ENCODE assay signal across 8 cellular contexts in genomic region chr2:241217320-241218031, GRCh38. TPM values are rescaled to one million over a fixed set of nuclear protein-coding genes. Genes with fewer than 3 reads are reported as not detected.
DNase-seq lines count a peak whose midpoint lies in the region; ATAC-seq and TF ChIP-seq lines count a peak whose summit lies in the region.

No MANE protein-coding gene starts in this region.

- H3K4me3 ChIP-seq in OCI-LY1 (ENCODE audit: low read depth, low read length, poor library complexity, severe bottlenecking) (peak overlapping the region; percentile 45), fibroblast of villous mesenchyme (ENCODE audit: low read depth, low read length) (peak overlapping the region; percentile 52), thymus (ENCODE audit: low read length) (peak overlapping the region; percentile 18)
- H3K4me3 ChIP-seq in naive thymus-derived CD4-positive, alpha-beta T cell (ENCODE audit: low read length) = peak overlapping the region; percentile 44

- TF ChIP-seq CTCF in OCI-LY1 (IDR thresholded peaks at IDR 0.05; ENCODE audit: low read length) (no peak), fibroblast of villous mesenchyme (IDR thresholded peaks at IDR 0.05; ENCODE audit: insufficient read depth, low read depth, low read length) (no peak)

- peaks cover 8% of the 10 kb centered on the region for H3K4me1 Mint-ChIP-seq in activated naive CD4-positive, alpha-beta T cell treated with anti-CD3 and anti-CD28 coated beads for 36 hours (ENCODE audit: low read depth)
- peaks cover 9 to 15% (median 11%) of the 10 kb centered on the region in 7 donors for H3K4me1 Mint-ChIP-seq in naive thymus-derived CD4-positive, alpha-beta T cell

- peak overlapping the region; percentile 23; the same call in 1 of the 2 replicates for H3K9ac ChIP-seq in OCI-LY1 (ENCODE audit: low read length)

- H3K27ac ChIP-seq in OCI-LY1 (ENCODE audit: low read depth, low read length, poor library complexity, severe bottlenecking) (no peak overlapping the region), thymus (ENCODE audit: low read depth) (peak overlapping the region; percentile 77)
- peak overlapping the region; percentile 17 for H3K27ac ChIP-seq in naive thymus-derived CD4-positive, alpha-beta T cell (ENCODE audit: low read depth, low read length)

- 4% methylated on average over 69 of the region's 77 CpGs for WGBS in thymus

- H3K27me3 Mint-ChIP-seq in activated naive CD4-positive, alpha-beta T cell treated with anti-CD3 and anti-CD28 coated beads for 36 hours (ENCODE audit: low read depth) = peaks cover 9% of the 10 kb centered on the region
- peaks cover 0 to 21% (median 0%) of the 10 kb centered on the region in 5 donors for H3K27me3 Mint-ChIP-seq in naive thymus-derived CD4-positive, alpha-beta T cell

- CTCF ChIA-PET in HEK293T (lab: Yijun Ruan, JAX) = no interaction called here
- CTCF ChIA-PET in activated naive CD4-positive, alpha-beta T cell treated with anti-CD3 and anti-CD28 coated beads for 36 hours (lab: Charles Lee) = interaction anchor here (0.6 kb wide), 1 partner anchor 1224 kb away, joined by 4 read pairs; no protein-coding TSS in a partner anchor
- CTCF ChIA-PET in naive thymus-derived CD4-positive, alpha-beta T cell (lab: Charles Lee) = no interaction called here

- intact Hi-C loops in activated naive CD4-positive, alpha-beta T cell treated with anti-CD3 and anti-CD28 coated beads for 36 hours (cut with micrococcal nuclease) = loop anchor here (1.0 to 10.0 kb wide), 3 partner anchors 139 to 663 kb away; no protein-coding TSS in a partner anchor
- intact Hi-C loops in naive thymus-derived CD4-positive, alpha-beta T cell (cut with micrococcal nuclease) = loop anchor here (5.0 kb wide), 5 partner anchors 65 to 655 kb away; partner anchors contain the start of genes PPP1R7 (in 2 of the 2), DUSP28 (in 1 of the 2) and RNPEPL1 (in 1 of the 2)

- peak overlapping the region; percentile 61 for H3K4me3 Mint-ChIP-seq in activated naive CD4-positive, alpha-beta T cell treated with anti-CD3 and anti-CD28 coated beads for 36 hours
- peak overlapping the region; percentile 62 to 89 (median 79) for H3K4me3 Mint-ChIP-seq in naive thymus-derived CD4-positive, alpha-beta T cell

- H3K79me2 ChIP-seq in OCI-LY1 (ENCODE audit: insufficient read depth, low read length) = no peaks in the 10 kb centered on the region

- H3K36me3 ChIP-seq in OCI-LY1 (ENCODE audit: insufficient read depth, low read length) (no peaks in the 10 kb centered on the region), thymus (ENCODE audit: control insufficient read depth, insufficient read depth) (no peaks in the 10 kb centered on the region)
- no peaks in the 10 kb centered on the region for H3K36me3 ChIP-seq in naive thymus-derived CD4-positive, alpha-beta T cell (ENCODE audit: control insufficient read depth in 2 of 3, insufficient read depth in 3 of 3, low read length in 3 of 3)

- peak overlapping the region; percentile 39 for H3K4me2 ChIP-seq in OCI-LY1 (ENCODE audit: low read length)

- no peaks in the 10 kb centered on the region for H4K20me1 ChIP-seq in OCI-LY1 (ENCODE audit: insufficient read depth, low read length)

- no peaks in the 10 kb centered on the region for H3K9me3 Mint-ChIP-seq in activated naive CD4-positive, alpha-beta T cell treated with anti-CD3 and anti-CD28 coated beads for 36 hours
- H3K9me3 Mint-ChIP-seq in naive thymus-derived CD4-positive, alpha-beta T cell = peaks cover 0 to 1% (median 0%) of the 10 kb centered on the region in 11 donors

- ATAC-seq in naive thymus-derived CD4-positive, alpha-beta T cell = peak; percentile 53
- ATAC-seq in HG03520 (IDR thresholded peaks at IDR 0.05; ENCODE audit: unreplicated experiment) = no peak

- peaks cover 3% of the 10 kb centered on the region; the same call in 1 of the 2 replicates for H3K27me3 ChIP-seq in OCI-LY1 (ENCODE audit: insufficient read depth, low read length)
- no peaks in the 10 kb centered on the region for H3K27me3 ChIP-seq in naive thymus-derived CD4-positive, alpha-beta T cell (ENCODE audit: control insufficient read depth in 2 of 2, insufficient read depth in 2 of 2, low read length in 2 of 2)
- H3K27me3 ChIP-seq in thymus (ENCODE audit: control insufficient read depth, insufficient read depth) = peaks cover 26% of the 10 kb centered on the region

- DNase-seq in ELR (ENCODE audit: low read depth) = peak; percentile 72
- DNase-seq in HEK293T (ENCODE audit: extremely low spot score) = peak; percentile 59
- DNase-seq in activated naive CD4-positive, alpha-beta T cell treated with anti-CD3 and anti-CD28 coated beads for 36 hours = peak; percentile 17
- DNase-seq in fibroblast of villous mesenchyme (ENCODE audit: low read depth) = peak; percentile 79
- peak in 7 of 9 donors; percentile 10 to 50 (median 36) for DNase-seq in naive thymus-derived CD4-positive, alpha-beta T cell

- peaks cover 17% of the 10 kb centered on the region for H3K4me1 ChIP-seq in OCI-LY1 (ENCODE audit: insufficient read depth, low read length, severe bottlenecking)
- H3K4me1 ChIP-seq in naive thymus-derived CD4-positive, alpha-beta T cell (ENCODE audit: control insufficient read depth in 2 of 2, insufficient read depth in 2 of 2, low read length in 2 of 2) = peaks cover 0 to 6% of the 10 kb centered on the region in 2 donors
- peaks cover 3% of the 10 kb centered on the region for H3K4me1 ChIP-seq in thymus (ENCODE audit: control insufficient read depth, insufficient read depth, low read length)

- 0 out of 2 replicates have a peak, but pooled peaks cover 4% of the 10 kb centered on the region for H3F3A ChIP-seq in OCI-LY1 (ENCODE audit: insufficient read depth, low read length)

- H3K9me3 ChIP-seq in OCI-LY1 (ENCODE audit: low read length) = 0 out of 2 replicates have a peak, but pooled peaks cover 3% of the 10 kb centered on the region
- no peaks in the 10 kb centered on the region for H3K9me3 ChIP-seq in naive thymus-derived CD4-positive, alpha-beta T cell (ENCODE audit: control insufficient read depth in 2 of 3, low read length in 3 of 3)
- H3K9me3 ChIP-seq in thymus (ENCODE audit: control insufficient read depth) = no peaks in the 10 kb centered on the region

- H2AFZ ChIP-seq in OCI-LY1 (ENCODE audit: low read length) = no peak overlapping the region

- no peak overlapping the region for H3K27ac Mint-ChIP-seq in activated naive CD4-positive, alpha-beta T cell treated with anti-CD3 and anti-CD28 coated beads for 36 hours
- peak overlapping the region in 6 of 9 donors; percentile 21 to 66 (median 33) for H3K27ac Mint-ChIP-seq in naive thymus-derived CD4-positive, alpha-beta T cell

- POLR2A ChIA-PET in HEK293T (lab: Yijun Ruan, JAX) = no interaction called here
- POLR2A ChIA-PET in naive thymus-derived CD4-positive, alpha-beta T cell (lab: Charles Lee) = no interaction called here

- no peaks in the 10 kb centered on the region for H3K9me2 ChIP-seq in OCI-LY1 (ENCODE audit: low read depth, low read length)

- H3K36me3 Mint-ChIP-seq in activated naive CD4-positive, alpha-beta T cell treated with anti-CD3 and anti-CD28 coated beads for 36 hours (ENCODE audit: low read depth) = no peaks in the 10 kb centered on the region
- H3K36me3 Mint-ChIP-seq in naive thymus-derived CD4-positive, alpha-beta T cell = peaks cover 0 to 3% (median 0%) of the 10 kb centered on the region in 5 donors

TF ChIP-seq in HEK293T, 16 proteins besides CTCF, POLR2A, EP300 and RAD21:
- no peak for TF ChIP-seq ZNF384 (IDR thresholded peaks at IDR 0.05)
- TF ChIP-seq L3MBTL2 (conservative IDR thresholded peaks at IDR 0.05) = peak; percentile 49; the same call in 1 of the 2 replicates

RNA-seq across cellular contexts. Expression of gene ANO7, which starts 29.0 kb away (rescaled TPM):
- under 1 TPM; 0.57 TPM for total RNA-seq in activated naive CD4-positive, alpha-beta T cell treated with anti-CD3 and anti-CD28 coated beads for 36 hours
- 0.43 and 0.64 TPM in 2 replicates for total RNA-seq in fibroblast of villous mesenchyme
- total RNA-seq in naive thymus-derived CD4-positive, alpha-beta T cell = under 1 TPM; 0.16 to 0.94 (median 0.27) TPM
- polyA plus RNA-seq in naive thymus-derived CD4-positive, alpha-beta T cell = under 1 TPM in 1 of 2 donors, not detected in 1; 0.32 TPM
- 0.41 TPM for polyA plus RNA-seq in thymus

Comparison
In these comparisons a context has a peak if more than half of its experiments do, and no peak if none do; other contexts are left out.
1. DNase-seq: peak in every context shown above with its lines; median percentile 79 in fibroblast of villous mesenchyme; 72 in ELR; 59 in HEK293T; 36 in naive thymus-derived CD4-positive, alpha-beta T cell; 17 in activated naive CD4-positive, alpha-beta T cell treated with anti-CD3 and anti-CD28 coated beads for 36 hours.